In the genomic region with DNA sequence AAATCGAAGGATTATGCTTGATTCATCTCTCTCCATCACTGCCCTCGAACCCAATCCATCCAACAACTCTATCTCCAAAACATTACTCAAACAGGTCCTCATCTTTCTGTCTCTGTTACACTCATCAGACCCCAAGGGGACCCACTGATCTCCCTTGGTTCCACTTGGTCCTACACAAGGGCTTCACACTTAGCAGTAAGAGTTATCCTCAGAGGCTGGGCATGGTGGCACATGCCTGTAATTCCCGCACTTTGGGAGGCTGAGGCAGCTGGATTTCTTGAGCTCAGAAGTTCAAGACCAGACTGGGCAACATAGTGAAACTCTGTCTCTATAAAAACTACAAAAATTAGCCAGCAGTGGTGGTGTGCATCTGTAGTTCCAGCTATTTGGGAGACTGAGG, we compare ENCODE assay signal across 6 cellular contexts.
DNase-seq lines count a peak whose midpoint lies in the region; ATAC-seq and TF ChIP-seq lines count a peak whose summit lies in the region.
"Not testable (repeated sequence)": the region's sequence is repeated elsewhere in the genome, so short reads cannot be mapped to it uniquely, and the experiment has no call there.

No MANE protein-coding gene starts in this region.

- H3F3A ChIP-seq in GM23248 (ENCODE audit: insufficient read depth): peaks cover 22% of the 10 kb centered on the region

- not testable (repeated sequence) for H3K9me3 Mint-ChIP-seq in activated T-cell treated with anti-CD3 and anti-CD28 coated beads, Interleukin-2, amount 50 U/mL, for 4 hours; activated naive CD8-positive, alpha-beta T cell (ENCODE audit: low read depth); osteocyte (ENCODE audit: unreplicated experiment)

- H3K27me3 Mint-ChIP-seq in activated T-cell treated with anti-CD3 and anti-CD28 coated beads, Interleukin-2, amount 50 U/mL, for 4 hours (ENCODE audit: low read depth); activated naive CD8-positive, alpha-beta T cell; osteocyte (ENCODE audit: unreplicated experiment): not testable (repeated sequence)

- WGBS in GM23248 (ENCODE audit: low coverage in 1 of 2, low lambda C conversion rate in 2 of 2, missing lambda C conversion rate in 2 of 2), 2 experiments: 86% methylated on average over 3 of the region's 3 CpGs
- 63% methylated on average over 3 of the region's 3 CpGs for WGBS in esophagus muscularis mucosa

- not testable (repeated sequence) for TF ChIP-seq POLR2A in esophagus muscularis mucosa (IDR thresholded peaks at IDR 0.05; ENCODE audit: low read depth)

- H3K4me1 ChIP-seq in GM23248 (ENCODE audit: insufficient read depth): peaks cover 12% of the 10 kb centered on the region
- not testable (repeated sequence) for H3K4me1 ChIP-seq in RWPE2 (ENCODE audit: insufficient read depth, poor library complexity, severe bottlenecking); esophagus muscularis mucosa

- peaks cover 41% of the 10 kb centered on the region for H3K4me1 Mint-ChIP-seq in activated T-cell treated with anti-CD3 and anti-CD28 coated beads, Interleukin-2, amount 50 U/mL, for 4 hours (ENCODE audit: low read depth)
- H3K4me1 Mint-ChIP-seq in activated naive CD8-positive, alpha-beta T cell (ENCODE audit: low read depth): peaks cover 28% of the 10 kb centered on the region
- not testable (repeated sequence) for H3K4me1 Mint-ChIP-seq in osteocyte (ENCODE audit: unreplicated experiment)

- intact Hi-C loops in esophagus muscularis mucosa (cut with DNase I): not testable (repeated sequence)

- H3K4me3 ChIP-seq in GM23248; RWPE2 (ENCODE audit: severe bottlenecking); esophagus muscularis mucosa: not testable (repeated sequence)

- not testable (repeated sequence) for TF ChIP-seq EP300 in esophagus muscularis mucosa (IDR thresholded peaks at IDR 0.05)

- not testable (repeated sequence) for DNase-seq in GM23248; RWPE2 (ENCODE audit: low spot score); activated T-cell treated with anti-CD3 and anti-CD28 coated beads, Interleukin-2, amount 50 U/mL, for 4 hours; osteocyte (ENCODE audit: extremely low spot score, unreplicated experiment)
- peak; percentile 68 for DNase-seq in esophagus muscularis mucosa (ENCODE audit: extremely low spot score)

- H3K9me2 ChIP-seq in GM23248 (ENCODE audit: insufficient read depth): not testable (repeated sequence)

- not testable (repeated sequence) for H3K27me3 ChIP-seq in GM23248 (replicated peaks; ENCODE audit: insufficient read depth); RWPE2 (ENCODE audit: insufficient read depth, poor library complexity, severe bottlenecking); esophagus muscularis mucosa

- H3K9me3 ChIP-seq in GM23248 (ENCODE audit: low read depth); RWPE2 (ENCODE audit: severe bottlenecking); esophagus muscularis mucosa: not testable (repeated sequence)

- not testable (repeated sequence) for H3K4me2 ChIP-seq in GM23248 (ENCODE audit: unreplicated experiment)

- H3K9ac ChIP-seq in GM23248: not testable (repeated sequence)

- peak overlapping the region; percentile 35 for H3K4me3 Mint-ChIP-seq in activated T-cell treated with anti-CD3 and anti-CD28 coated beads, Interleukin-2, amount 50 U/mL, for 4 hours
- H3K4me3 Mint-ChIP-seq in activated naive CD8-positive, alpha-beta T cell; osteocyte (ENCODE audit: unreplicated experiment): not testable (repeated sequence)

- H4K20me1 ChIP-seq in GM23248 (ENCODE audit: insufficient read depth): not testable (repeated sequence)

- in situ Hi-C loops in GM23248 (cut with MboI): not testable (repeated sequence)

- peak overlapping the region; percentile 72 for H3K27ac Mint-ChIP-seq in activated naive CD8-positive, alpha-beta T cell
- H3K27ac Mint-ChIP-seq in osteocyte (ENCODE audit: unreplicated experiment): peak overlapping the region; percentile 65

- H3K36me3 ChIP-seq in GM23248 (ENCODE audit: low read depth); RWPE2 (ENCODE audit: low read depth); esophagus muscularis mucosa: not testable (repeated sequence)

- ATAC-seq in RWPE2 (ENCODE audit: low read depth); activated T-cell treated with anti-CD3 and anti-CD28 coated beads, Interleukin-2, amount 50 U/mL, for 4 hours: not testable (repeated sequence)

- H2AFZ ChIP-seq in GM23248: not testable (repeated sequence)

- not testable (repeated sequence) for TF ChIP-seq CTCF in RWPE2 (IDR thresholded peaks at IDR 0.05; ENCODE audit: poor library complexity, severe bottlenecking); esophagus muscularis mucosa (IDR thresholded peaks at IDR 0.05); osteocyte (IDR thresholded peaks at IDR 0.05)

- H3K27ac ChIP-seq in GM23248 (peak overlapping the region; percentile 49), RWPE2 (ENCODE audit: poor library complexity, severe bottlenecking) (peak overlapping the region; percentile 41)
- H3K27ac ChIP-seq in esophagus muscularis mucosa (replicated peaks in 1 of 4): not testable (repeated sequence)

- H3K79me2 ChIP-seq in GM23248 (ENCODE audit: insufficient read depth): not testable (repeated sequence)

- H3K36me3 Mint-ChIP-seq in activated T-cell treated with anti-CD3 and anti-CD28 coated beads, Interleukin-2, amount 50 U/mL, for 4 hours (ENCODE audit: insufficient read depth); activated naive CD8-positive, alpha-beta T cell; osteocyte (ENCODE audit: unreplicated experiment): not testable (repeated sequence)
